ENCODE assay signal across 2 cellular contexts in genomic region chr15:39642011-39642640, GRCh38.
TF ChIP-seq lines count a peak whose summit lies in the region.

No MANE protein-coding gene starts in this region.

TF ChIP-seq in GM23338, 12 proteins besides CTCF, POLR2A, EP300 and RAD21 (continued from another document):
- TF ChIP-seq ZNF462 (CRISPR knock-in tag; IDR thresholded peaks at IDR 0.05) (no peak), JUNB (IDR thresholded peaks at IDR 0.05; ENCODE audit: unreplicated experiment) (no peak), CREB1 (CRISPR knock-in tag; IDR thresholded peaks at IDR 0.05; ENCODE audit: low read depth) (no peak), ETS1 (IDR thresholded peaks at IDR 0.05) (no peak), REST (IDR thresholded peaks at IDR 0.05; ENCODE audit: unreplicated experiment) (no peak)

TF ChIP-seq in SK-N-SH, 30 proteins besides CTCF, POLR2A, EP300 and RAD21 (continued from another document):
- TF ChIP-seq USF1 (IDR thresholded peaks at IDR 0.05; ENCODE audit: borderline replicate concordance, low read depth) (peak; percentile 6; the same call in 1 of the 2 replicates), PBX3 (IDR thresholded peaks at IDR 0.05) (peak; percentile 84), ELF1 (IDR thresholded peaks at IDR 0.05) (no peak), SMC3 (IDR thresholded peaks at IDR 0.05; ENCODE audit: low read depth, low read length) (no peak), MEF2A (IDR thresholded peaks at IDR 0.05; ENCODE audit: borderline replicate concordance, low read depth) (peak; percentile 85), FOSL2 (IDR thresholded peaks at IDR 0.05; ENCODE audit: borderline replicate concordance, low read depth) (peak; percentile 94), SIN3A (IDR thresholded peaks at IDR 0.05; ENCODE audit: borderline replicate concordance, low read depth, low read length) (no peak), REST (IDR thresholded peaks at IDR 0.05; ENCODE audit: low read depth, low read length) (no peak), MAX (IDR thresholded peaks at IDR 0.05; ENCODE audit: low read depth) (peak; percentile 70), NFIC (IDR thresholded peaks at IDR 0.05; ENCODE audit: borderline replicate concordance) (0 out of 2 replicates have a peak, but pooled peaks have one; percentile 34), TCF12 (IDR thresholded peaks at IDR 0.05) (peak; percentile 80; the same call in 1 of the 2 replicates), GABPA (IDR thresholded peaks at IDR 0.05; ENCODE audit: low read depth) (no peak), TEAD4 (IDR thresholded peaks at IDR 0.05; ENCODE audit: borderline replicate concordance, insufficient read depth) (peak; percentile 51), JUND (IDR thresholded peaks at IDR 0.05) (peak; percentile 92)
